Comparison of ENCODE assay signal across 21 cellular contexts in genomic region chr19:10639836-10640235, GRCh38. TPM values are rescaled to one million over a fixed set of nuclear protein-coding genes. Genes with fewer than 3 reads are reported as not detected.
DNase-seq lines count a peak whose midpoint lies in the region; ATAC-seq and TF ChIP-seq lines count a peak whose summit lies in the region.
"Had no signal": no experiment of that assay in that cellular context is flagged by ENCODE, and none has a peak within 500 bp of the region (broad histone marks: within the 10 kb centered on the region; RNA-seq: fewer than 3 reads in every experiment).

No MANE protein-coding gene starts in this region.

- no peak overlapping the region for H3K4me3 Mint-ChIP-seq in naive thymus-derived CD4-positive, alpha-beta T cell
- no peak overlapping the region for H3K4me3 Mint-ChIP-seq in MCF 10A (ENCODE audit: unreplicated experiment)
- H3K4me3 Mint-ChIP-seq: activated CD8-positive, alpha-beta memory T cell treated with anti-CD3 and anti-CD28 coated beads, Interleukin-2, amount 10 ng/mL, durations not matched to agents 7 days and 5 days; neural progenitor cell had no signal

- peaks cover 29% of the 10 kb centered on the region for H3K36me3 ChIP-seq in GM06990 (ENCODE audit: control insufficient read depth, insufficient read depth, low read length)
- peaks cover 3 to 91% (median 26%) of the 10 kb centered on the region in 3 experiments for H3K36me3 ChIP-seq in naive thymus-derived CD4-positive, alpha-beta T cell (ENCODE audit: control insufficient read depth in 2 of 3, insufficient read depth in 3 of 3, low read length in 3 of 3)
- H3K36me3 ChIP-seq: neural progenitor cell had no signal

- H3K27me3 Mint-ChIP-seq in naive thymus-derived CD4-positive, alpha-beta T cell: no peaks in the 10 kb centered on the region
- no peaks in the 10 kb centered on the region for H3K27me3 Mint-ChIP-seq in MCF 10A (ENCODE audit: insufficient read depth, unreplicated experiment)
- H3K27me3 Mint-ChIP-seq: activated CD8-positive, alpha-beta memory T cell treated with anti-CD3 and anti-CD28 coated beads, Interleukin-2, amount 10 ng/mL, durations not matched to agents 7 days and 5 days had no signal

- DNase-seq in GM06990 (ENCODE audit: extremely low read depth, insufficient read length) (peak; percentile 49), GM20000 (ENCODE audit: low spot score) (peak; percentile 89), NOMO-1 treated with dmso at 0.1 percent for 144 hours (lab: John Stamatoyannopoulos, UW; ENCODE audit: unreplicated experiment) (peak; percentile 56), middle frontal gyrus (ENCODE audit: extremely low spot score, low spot score) (no peak), iPS-NIHi11 (ENCODE audit: low spot score) (no peak), NCI-H128 (lab: John Stamatoyannopoulos, UW; ENCODE audit: unreplicated experiment) (no peak), MCF 10A (ENCODE audit: unreplicated experiment) (no peak)
- DNase-seq in naive thymus-derived CD4-positive, alpha-beta T cell: no peak
- DNase-seq: activated CD8-positive, alpha-beta memory T cell treated with anti-CD3 and anti-CD28 coated beads, Interleukin-2, amount 10 ng/mL, durations not matched to agents 7 days and 5 days; activated naive CD4-positive, alpha-beta T cell treated with Interleukin-2 at 50 U/mL for 16 hours; DMS53; foreskin melanocyte; mammary epithelial cell; NCI-H1436 treated with DMSO at 0.1 percent for 48 hours; NCI-H446 treated with DMSO at 0.1 percent for 48 hours; PC-9; substantia nigra; SW 1271 had no signal

- H3K4me1 ChIP-seq in naive thymus-derived CD4-positive, alpha-beta T cell (ENCODE audit: control insufficient read depth in 2 of 2, insufficient read depth in 2 of 2, low read length in 2 of 2): peaks cover 0 to 8% of the 10 kb centered on the region in 2 donors

- TF ChIP-seq CTCF in GM06990 (IDR thresholded peaks at IDR 0.05; ENCODE audit: insufficient read depth, low read length, poor library complexity, severe bottlenecking) (no peak), GM20000 (IDR thresholded peaks at IDR 0.05; ENCODE audit: extremely low read depth, missing control alignments) (no peak), MCF 10A (IDR thresholded peaks at IDR 0.05; ENCODE audit: unreplicated experiment) (no peak)

- no peak overlapping the region for H3K27ac ChIP-seq in naive thymus-derived CD4-positive, alpha-beta T cell (ENCODE audit: low read depth, low read length)
- H3K27ac ChIP-seq: neural progenitor cell, PC-9, right atrium auricular region had no signal

- H3K27ac Mint-ChIP-seq in naive thymus-derived CD4-positive, alpha-beta T cell: peak overlapping the region in 2 of 9 donors; percentile 48 to 73
- no peak overlapping the region for H3K27ac Mint-ChIP-seq in MCF 10A (ENCODE audit: low read depth, unreplicated experiment)
- H3K27ac Mint-ChIP-seq: activated CD8-positive, alpha-beta memory T cell treated with anti-CD3 and anti-CD28 coated beads, Interleukin-2, amount 10 ng/mL, durations not matched to agents 7 days and 5 days; neural progenitor cell had no signal

- intact Hi-C loops in naive thymus-derived CD4-positive, alpha-beta T cell (cut with micrococcal nuclease): no loop called here
- intact Hi-C loops in MCF 10A (cut with micrococcal nuclease): no loop called here

- POLR2A ChIA-PET in naive thymus-derived CD4-positive, alpha-beta T cell (lab: Charles Lee): interaction anchor here (1.4 to 2.6 kb wide), 3 partner anchors 17 to 38 kb away, joined by 4 to 7 read pairs (median 5); no protein-coding TSS in a partner anchor
- POLR2A ChIA-PET in MCF 10A (lab: Yijun Ruan, JAX): no interaction called here

- H3K4me3 ChIP-seq in GM06990 (replicated peaks; ENCODE audit: low read depth, low read length): no peak overlapping the region
- no peak overlapping the region for H3K4me3 ChIP-seq in naive thymus-derived CD4-positive, alpha-beta T cell (ENCODE audit: low read length)
- H3K4me3 ChIP-seq: K562, neural progenitor cell, PC-9, right atrium auricular region had no signal

- no peaks in the 10 kb centered on the region for H3K9me3 Mint-ChIP-seq in naive thymus-derived CD4-positive, alpha-beta T cell
- H3K9me3 Mint-ChIP-seq in MCF 10A (ENCODE audit: unreplicated experiment): no peaks in the 10 kb centered on the region
- H3K9me3 Mint-ChIP-seq: neural progenitor cell had no signal

- peaks cover 14 to 36% (median 15%) of the 10 kb centered on the region in 5 donors for H3K36me3 Mint-ChIP-seq in naive thymus-derived CD4-positive, alpha-beta T cell
- H3K36me3 Mint-ChIP-seq in MCF 10A (ENCODE audit: insufficient read depth, unreplicated experiment): peaks cover 5% of the 10 kb centered on the region

- H3K9me3 ChIP-seq in naive thymus-derived CD4-positive, alpha-beta T cell (ENCODE audit: control insufficient read depth in 2 of 3, low read length in 3 of 3): no peaks in the 10 kb centered on the region
- H3K9me3 ChIP-seq: right atrium auricular region had no signal

- BruUV-seq in MCF 10A (replicated peaks; lab: Mats Ljungman, UMichigan): no TSS peak

- ATAC-seq in naive thymus-derived CD4-positive, alpha-beta T cell: peak; percentile 40
- ATAC-seq: activated CD8-positive, alpha-beta memory T cell treated with anti-CD3 and anti-CD28 coated beads, Interleukin-2, amount 10 ng/mL, durations not matched to agents 7 days and 5 days; K562 had no signal

- CTCF ChIA-PET in naive thymus-derived CD4-positive, alpha-beta T cell (lab: Charles Lee): interaction anchor here (12.3 kb wide), 1 partner anchor 58 kb away, joined by 287 read pairs; no protein-coding TSS in a partner anchor
- CTCF ChIA-PET in MCF 10A (lab: Yijun Ruan, JAX): interaction anchor here (9.2 kb wide), 1 partner anchor 58 kb away, joined by 248 read pairs; no protein-coding TSS in a partner anchor

- H3K4me1 Mint-ChIP-seq in naive thymus-derived CD4-positive, alpha-beta T cell: peaks cover 6 to 41% (median 29%) of the 10 kb centered on the region in 7 donors
- no peaks in the 10 kb centered on the region for H3K4me1 Mint-ChIP-seq in MCF 10A (ENCODE audit: insufficient read depth, unreplicated experiment)

- no peaks in the 10 kb centered on the region for H3K27me3 ChIP-seq in GM06990 (replicated peaks; ENCODE audit: control insufficient read depth, insufficient read depth, low read length)
- no peaks in the 10 kb centered on the region for H3K27me3 ChIP-seq in naive thymus-derived CD4-positive, alpha-beta T cell (ENCODE audit: control insufficient read depth in 2 of 2, insufficient read depth in 2 of 2, low read length in 2 of 2)
- H3K27me3 ChIP-seq: neural progenitor cell, right atrium auricular region had no signal

RNA-seq across cellular contexts. Expression of gene ILF3, which starts 14.3 kb away (rescaled TPM):
- 100 to 1,000 TPM; 346 to 515 (median 368) TPM for total RNA-seq in naive thymus-derived CD4-positive, alpha-beta T cell
- 10 to 100 TPM; 91.0 to 99.9 TPM for polyA plus RNA-seq in naive thymus-derived CD4-positive, alpha-beta T cell
- 278 and 297 TPM in 2 replicates for total RNA-seq in MCF 10A (2022)

RNA-seq across cellular contexts. Expression of gene SLC44A2, which starts 14.5 kb away (rescaled TPM):
- total RNA-seq in naive thymus-derived CD4-positive, alpha-beta T cell: 100 to 1,000 TPM; 148 to 272 (median 194) TPM
- polyA plus RNA-seq in naive thymus-derived CD4-positive, alpha-beta T cell: 100 to 1,000 TPM; 216 to 375 TPM
- 6.2 and 10.6 TPM in 2 replicates for total RNA-seq in MCF 10A (2022)

RNA-seq across cellular contexts. Expression of gene AP1M2, which starts 52.7 kb away (rescaled TPM):
- total RNA-seq in naive thymus-derived CD4-positive, alpha-beta T cell: not detected
- not detected for polyA plus RNA-seq in naive thymus-derived CD4-positive, alpha-beta T cell
- 1.8 and 6.1 TPM in 2 replicates for total RNA-seq in MCF 10A (2022)
- total RNA-seq: activated CD8-positive, alpha-beta memory T cell treated with anti-CD3 and anti-CD28 coated beads, Interleukin-2, amount 10 ng/mL, durations not matched to agents 7 days and 5 days had no signal

Comparison
In these comparisons a context has a peak if more than half of its experiments do, and no peak if none do; other contexts are left out.
1. DNase-seq: peak in GM06990 (single experiment), GM20000 (single experiment) and NOMO-1 treated with dmso at 0.1 percent for 144 hours (single experiment); none in naive thymus-derived CD4-positive, alpha-beta T cell (0 of 9), middle frontal gyrus (single experiment), iPS-NIHi11 (single experiment), NCI-H128 (single experiment) and MCF 10A (single experiment).
2. RNA of gene SLC44A2, which starts 14.5 kb away (total RNA-seq): 148 to 272 TPM in naive thymus-derived CD4-positive, alpha-beta T cell; 6.2 to 10.6 TPM in MCF 10A; every median in the first group is over 10 times any median in the second.